8 cellular contexts compared by ENCODE assay signal in the genomic region with DNA sequence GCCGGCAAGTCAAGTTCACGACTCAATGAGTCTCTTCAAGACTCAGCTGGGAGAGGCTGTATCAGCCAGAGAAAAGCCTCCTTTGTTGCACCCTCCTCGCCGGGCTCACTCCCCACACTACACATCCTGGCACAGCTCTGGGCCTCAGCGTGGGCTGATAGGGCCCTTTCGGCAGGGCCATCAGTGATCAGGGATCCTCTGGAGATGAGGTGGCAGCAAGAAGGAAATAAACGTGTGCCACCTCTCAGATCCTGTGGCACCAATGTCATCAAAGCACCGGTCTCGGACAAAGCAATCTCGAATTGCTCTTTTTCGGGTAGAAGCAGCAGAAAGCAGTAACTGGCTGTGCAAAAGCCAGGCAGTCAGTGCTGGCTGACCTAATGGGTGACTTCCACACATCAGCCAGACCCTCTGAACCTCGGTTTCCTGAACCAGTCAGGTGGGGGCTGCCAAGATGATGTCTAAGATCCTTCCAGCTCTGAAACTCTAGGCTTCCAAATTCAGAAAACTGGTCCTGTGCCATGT. TPM values are rescaled to one million over a fixed set of nuclear protein-coding genes. Genes with fewer than 3 reads are reported as not detected.
DNase-seq lines count a peak whose midpoint lies in the region; ATAC-seq, FAIRE-seq and TF ChIP-seq lines count a peak whose summit lies in the region.

No MANE protein-coding gene starts in this region.

- H3K27ac Mint-ChIP-seq in activated CD8-positive, alpha-beta memory T cell treated with anti-CD3 and anti-CD28 coated beads, Interleukin-2, amount 10 ng/mL, durations not matched to agents 7 days and 5 days, result peak overlapping the region; percentile 82
- peak overlapping the region; percentile 89 for H3K27ac Mint-ChIP-seq in astrocyte (ENCODE audit: unreplicated experiment)

- 38 to 42% methylated on average over 12 of the region's 12 CpGs for WGBS in lung, 2 donors

- H3K36me3 Mint-ChIP-seq in activated CD8-positive, alpha-beta memory T cell treated with anti-CD3 and anti-CD28 coated beads, Interleukin-2, amount 10 ng/mL, durations not matched to agents 7 days and 5 days, result peaks cover 47% of the 10 kb centered on the region
- peaks cover 25% of the 10 kb centered on the region for H3K36me3 Mint-ChIP-seq in astrocyte (ENCODE audit: low read depth, unreplicated experiment)

- CTCF ChIA-PET in activated CD8-positive, alpha-beta memory T cell treated with anti-CD3 and anti-CD28 coated beads, Interleukin-2, amount 10 ng/mL, durations not matched to agents 7 days and 5 days (lab: Charles Lee), result interaction anchor here (2.7 to 31.3 kb wide), 3 partner anchors 11 to 20 kb away, joined by 12 to 1163 read pairs (median 80); partner anchors contain the start of gene CDC42BPG

- H3K4me2 ChIP-seq in astrocyte (ENCODE audit: low read length), result peak overlapping the region; percentile 98

- H3K9me3 ChIP-seq in astrocyte (ENCODE audit: insufficient read depth, low read depth, low read length) (no peaks in the 10 kb centered on the region), lung (ENCODE audit: control insufficient read depth in 2 of 2, insufficient read depth in 1 of 2, low read length in 1 of 2) (peaks cover 0 to 3% of the 10 kb centered on the region in 2 donors)

- ATAC-seq in activated CD8-positive, alpha-beta memory T cell treated with anti-CD3 and anti-CD28 coated beads, Interleukin-2, amount 10 ng/mL, durations not matched to agents 7 days and 5 days, result peak; percentile 4
- ATAC-seq in lung (ENCODE audit: insufficient read depth, low FRiP score) (no peak), GM18861 (IDR thresholded peaks at IDR 0.05; ENCODE audit: unreplicated experiment) (no peak)

- no peak overlapping the region for H2AFZ ChIP-seq in astrocyte (ENCODE audit: low read depth, low read length)

- H3K4me1 ChIP-seq in astrocyte (ENCODE audit: insufficient read depth, low read length) (peaks cover 36% of the 10 kb centered on the region), lung (ENCODE audit: control insufficient read depth in 2 of 2, insufficient read depth in 2 of 2, low read length in 2 of 2) (peaks cover 6 to 19% of the 10 kb centered on the region in 2 donors)

- peak overlapping the region; percentile 69 for H3K27ac ChIP-seq in astrocyte (ENCODE audit: low read depth, low read length)
- H3K27ac ChIP-seq in lung (ENCODE audit: low read depth in 1 of 2, low read length in 1 of 2), result peak overlapping the region; percentile 69 to 90
- peak overlapping the region; percentile 86 for H3K27ac ChIP-seq in temporal lobe (ENCODE audit: low read depth, low read length)

- peak; percentile 62 for DNase-seq in activated CD8-positive, alpha-beta memory T cell treated with anti-CD3 and anti-CD28 coated beads, Interleukin-2, amount 10 ng/mL, durations not matched to agents 7 days and 5 days
- DNase-seq in activated CD8-positive, alpha-beta memory T cell treated with anti-CD3 and anti-CD28 coated beads, Interleukin-2, amount 50 U/mL, for 4 hours, result no peak
- no peak for DNase-seq in astrocyte (ENCODE audit: low read depth)
- no peak for DNase-seq in lung (ENCODE audit: low spot score)
- no peak for DNase-seq in iPS-NIHi11 (ENCODE audit: low spot score)
- DNase-seq in NCI-H1092 treated with DMSO at 0.1 percent for 48 hours (lab: John Stamatoyannopoulos, UW), result no peak

- peak overlapping the region; percentile 92 for H3K9ac ChIP-seq in astrocyte (ENCODE audit: low read length)

- H4K20me1 ChIP-seq in astrocyte (ENCODE audit: insufficient read depth, low read length), result peaks cover 64% of the 10 kb centered on the region

- H3K4me3 Mint-ChIP-seq in activated CD8-positive, alpha-beta memory T cell treated with anti-CD3 and anti-CD28 coated beads, Interleukin-2, amount 10 ng/mL, durations not matched to agents 7 days and 5 days, result peak overlapping the region; percentile 94
- peak overlapping the region; percentile 98 for H3K4me3 Mint-ChIP-seq in astrocyte (ENCODE audit: unreplicated experiment)

- H3K4me3 ChIP-seq in astrocyte (ENCODE audit: insufficient read depth, low read depth, low read length) (peak overlapping the region; percentile 96), lung (peak overlapping the region; percentile 93)

- H3K9me3 Mint-ChIP-seq in activated CD8-positive, alpha-beta memory T cell treated with anti-CD3 and anti-CD28 coated beads, Interleukin-2, amount 10 ng/mL, durations not matched to agents 7 days and 5 days (ENCODE audit: low read depth), result no peaks in the 10 kb centered on the region
- H3K9me3 Mint-ChIP-seq in astrocyte (ENCODE audit: unreplicated experiment), result no peaks in the 10 kb centered on the region

- peaks cover 74% of the 10 kb centered on the region for H3K4me1 Mint-ChIP-seq in activated CD8-positive, alpha-beta memory T cell treated with anti-CD3 and anti-CD28 coated beads, Interleukin-2, amount 10 ng/mL, durations not matched to agents 7 days and 5 days
- H3K4me1 Mint-ChIP-seq in astrocyte (ENCODE audit: low read depth, unreplicated experiment), result peaks cover 28% of the 10 kb centered on the region

- H3K79me2 ChIP-seq in astrocyte (ENCODE audit: insufficient read depth, low read length), result peaks cover 63% of the 10 kb centered on the region

- H3K27me3 ChIP-seq in astrocyte (ENCODE audit: insufficient read depth, low read length), result no peaks in the 10 kb centered on the region
- H3K27me3 ChIP-seq in lung (ENCODE audit: control insufficient read depth, insufficient read depth), result no peaks in the 10 kb centered on the region

- H3K36me3 ChIP-seq in astrocyte (ENCODE audit: insufficient read depth, low read length), result peaks cover 15% of the 10 kb centered on the region
- H3K36me3 ChIP-seq in lung (ENCODE audit: control insufficient read depth in 2 of 2, insufficient read depth in 2 of 2, low read length in 2 of 2), result peaks cover 4 to 19% of the 10 kb centered on the region in 2 donors

- TF ChIP-seq CTCF in astrocyte (IDR thresholded peaks at IDR 0.05; ENCODE audit: insufficient read depth, low read depth, low read length), result no peak
- TF ChIP-seq CTCF in lung (IDR thresholded peaks at IDR 0.05; ENCODE audit: control extremely low read depth, extremely low read depth), result no peak

- no peaks in the 10 kb centered on the region for H3K27me3 Mint-ChIP-seq in activated CD8-positive, alpha-beta memory T cell treated with anti-CD3 and anti-CD28 coated beads, Interleukin-2, amount 10 ng/mL, durations not matched to agents 7 days and 5 days
- H3K27me3 Mint-ChIP-seq in astrocyte (ENCODE audit: low read depth, unreplicated experiment), result no peaks in the 10 kb centered on the region

- FAIRE-seq in astrocyte (lab: Jason Lieb, UNC), result no peak

RNA-seq across cellular contexts. Expression of gene EHD1, which starts 2.1 kb away (rescaled TPM):
- total RNA-seq in activated CD8-positive, alpha-beta memory T cell treated with anti-CD3 and anti-CD28 coated beads, Interleukin-2, amount 10 ng/mL, durations not matched to agents 7 days and 5 days, result 100 to 1,000 TPM; 149 to 155 TPM
- total RNA-seq in astrocyte, result 182 and 201 TPM in 2 replicates
- 100 to 1,000 TPM in 1 of 2 donors, 10 to 100 TPM in 1; 71.2 to 139 TPM for total RNA-seq in lung
- 100 to 1,000 TPM in 1 of 2 donors, 10 to 100 TPM in 1; 42.1 to 144 TPM for polyA plus RNA-seq in lung
- 17.7 TPM for total RNA-seq in temporal lobe

RNA-seq across cellular contexts. Expression of gene CDC42BPG, which starts 31.8 kb away (rescaled TPM):
- total RNA-seq in activated CD8-positive, alpha-beta memory T cell treated with anti-CD3 and anti-CD28 coated beads, Interleukin-2, amount 10 ng/mL, durations not matched to agents 7 days and 5 days, result under 1 TPM; 0.50 to 0.61 TPM
- total RNA-seq in astrocyte (2.0 and 4.6 TPM in 2 replicates), lung (10 to 100 TPM; 11.2 to 23.5 TPM), temporal lobe (0.25 TPM)
- 1 to 10 TPM; 7.1 to 10.0 TPM for polyA plus RNA-seq in lung

RNA-seq across cellular contexts. Expression of gene ATG2A, which starts 40.7 kb away (rescaled TPM):
- total RNA-seq in activated CD8-positive, alpha-beta memory T cell treated with anti-CD3 and anti-CD28 coated beads, Interleukin-2, amount 10 ng/mL, durations not matched to agents 7 days and 5 days, result 10 to 100 TPM; 27.3 to 27.9 TPM
- total RNA-seq in astrocyte (21.4 and 21.8 TPM in 2 replicates), lung (10 to 100 TPM; 17.4 to 32.5 TPM), temporal lobe (5.7 TPM)
- polyA plus RNA-seq in lung, result 10 to 100 TPM; 19.1 to 22.9 TPM

RNA-seq across cellular contexts. Expression of gene PPP2R5B, which starts 48.2 kb away (rescaled TPM):
- total RNA-seq in activated CD8-positive, alpha-beta memory T cell treated with anti-CD3 and anti-CD28 coated beads, Interleukin-2, amount 10 ng/mL, durations not matched to agents 7 days and 5 days, result 10 to 100 TPM; 11.7 to 12.3 TPM
- total RNA-seq in astrocyte (22.5 and 24.1 TPM in 2 replicates), lung (10 to 100 TPM in 1 of 2 donors, 1 to 10 TPM in 1; 9.8 to 27.8 TPM), temporal lobe (26.6 TPM)
- 10 to 100 TPM; 14.4 to 20.2 TPM for polyA plus RNA-seq in lung

RNA-seq across cellular contexts. Expression of gene GPHA2, which starts 59.4 kb away (rescaled TPM):
- not detected for total RNA-seq in activated CD8-positive, alpha-beta memory T cell treated with anti-CD3 and anti-CD28 coated beads, Interleukin-2, amount 10 ng/mL, durations not matched to agents 7 days and 5 days
- total RNA-seq in astrocyte (not detected in 2 replicates), lung (not detected), temporal lobe (not detected)
- polyA plus RNA-seq in lung, result under 1 TPM in 1 of 2 donors, not detected in 1; 0.19 TPM
